1 cellular context compared by ENCODE assay signal in the genomic region with DNA sequence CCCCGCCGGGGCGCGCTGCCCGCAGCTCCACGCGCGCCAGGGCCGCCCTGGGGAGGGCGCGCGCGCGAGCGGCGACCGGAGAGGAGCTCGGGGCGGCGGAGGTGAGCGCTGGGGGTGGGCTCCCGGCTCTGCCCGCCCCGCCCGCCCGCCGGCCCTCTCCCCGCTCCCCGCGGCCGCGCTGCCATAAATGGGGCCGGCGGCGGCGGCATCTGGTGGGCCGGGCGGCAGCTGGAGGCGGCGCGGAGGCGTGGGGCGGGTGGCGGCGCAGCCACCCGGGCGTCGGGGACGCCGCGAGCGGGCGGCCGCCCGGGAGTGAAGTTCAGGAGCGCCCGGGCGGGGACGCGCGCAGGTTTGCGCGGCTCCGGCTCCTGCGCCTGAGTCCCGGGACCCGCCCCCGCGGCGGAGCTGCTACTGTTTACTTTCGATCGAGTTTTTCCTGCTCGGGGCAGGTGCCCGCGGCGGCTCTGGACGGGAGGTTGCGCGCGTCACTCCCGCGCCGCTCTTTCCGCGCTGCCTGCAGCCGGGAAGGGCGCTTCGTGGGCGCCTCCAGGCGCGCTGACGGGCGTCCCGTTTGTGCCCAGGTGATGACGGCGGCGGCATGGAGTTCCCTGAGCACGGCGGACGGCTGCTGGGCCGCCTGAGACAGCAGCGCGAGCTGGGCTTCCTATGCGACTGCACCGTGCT.
TF ChIP-seq lines count a peak whose summit lies in the region.

A gene (plus strand): TSS at position 502 of the 684 bp plus-strand sequence. CDS start 97 bp downstream, at position 599.

TF ChIP-seq in GM23338, 12 proteins besides CTCF, POLR2A, EP300 and RAD21 (continued from another document):
- TF ChIP-seq, protein P1, sequence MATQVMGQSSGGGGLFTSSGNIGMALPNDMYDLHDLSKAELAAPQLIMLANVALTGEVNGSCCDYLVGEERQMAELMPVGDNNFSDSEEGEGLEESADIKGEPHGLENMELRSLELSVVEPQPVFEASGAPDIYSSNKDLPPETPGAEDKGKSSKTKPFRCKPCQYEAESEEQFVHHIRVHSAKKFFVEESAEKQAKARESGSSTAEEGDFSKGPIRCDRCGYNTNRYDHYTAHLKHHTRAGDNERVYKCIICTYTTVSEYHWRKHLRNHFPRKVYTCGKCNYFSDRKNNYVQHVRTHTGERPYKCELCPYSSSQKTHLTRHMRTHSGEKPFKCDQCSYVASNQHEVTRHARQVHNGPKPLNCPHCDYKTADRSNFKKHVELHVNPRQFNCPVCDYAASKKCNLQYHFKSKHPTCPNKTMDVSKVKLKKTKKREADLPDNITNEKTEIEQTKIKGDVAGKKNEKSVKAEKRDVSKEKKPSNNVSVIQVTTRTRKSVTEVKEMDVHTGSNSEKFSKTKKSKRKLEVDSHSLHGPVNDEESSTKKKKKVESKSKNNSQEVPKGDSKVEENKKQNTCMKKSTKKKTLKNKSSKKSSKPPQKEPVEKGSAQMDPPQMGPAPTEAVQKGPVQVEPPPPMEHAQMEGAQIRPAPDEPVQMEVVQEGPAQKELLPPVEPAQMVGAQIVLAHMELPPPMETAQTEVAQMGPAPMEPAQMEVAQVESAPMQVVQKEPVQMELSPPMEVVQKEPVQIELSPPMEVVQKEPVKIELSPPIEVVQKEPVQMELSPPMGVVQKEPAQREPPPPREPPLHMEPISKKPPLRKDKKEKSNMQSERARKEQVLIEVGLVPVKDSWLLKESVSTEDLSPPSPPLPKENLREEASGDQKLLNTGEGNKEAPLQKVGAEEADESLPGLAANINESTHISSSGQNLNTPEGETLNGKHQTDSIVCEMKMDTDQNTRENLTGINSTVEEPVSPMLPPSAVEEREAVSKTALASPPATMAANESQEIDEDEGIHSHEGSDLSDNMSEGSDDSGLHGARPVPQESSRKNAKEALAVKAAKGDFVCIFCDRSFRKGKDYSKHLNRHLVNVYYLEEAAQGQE (IDR thresholded peaks at IDR 0.05; ENCODE audit: unreplicated experiment), result no peak
- TF ChIP-seq NANOG (IDR thresholded peaks at IDR 0.05; ENCODE audit: borderline replicate concordance) (no peak), STAT1 (IDR thresholded peaks at IDR 0.05; ENCODE audit: unreplicated experiment) (no peak), CREB1 (CRISPR knock-in tag; IDR thresholded peaks at IDR 0.05; ENCODE audit: low read depth) (no peak), EZH2 (IDR thresholded peaks at IDR 0.05; ENCODE audit: low read depth, unreplicated experiment) (no peak)
TF ChIP-seq in GM23338: peak in this region for 0.
